In genomic region chr16:88862968-88863367, GRCh38 we compare ENCODE assay signal across 1 cellular context.
TF ChIP-seq lines count a peak whose summit lies in the region.

No MANE protein-coding gene starts in this region.

TF ChIP-seq in IMR-90, 13 proteins besides CTCF, POLR2A, EP300 and RAD21 (continued from another document):
- no peak for TF ChIP-seq SMC3 (IDR thresholded peaks at IDR 0.05; ENCODE audit: low read depth, low read length)
